In the genomic region with DNA sequence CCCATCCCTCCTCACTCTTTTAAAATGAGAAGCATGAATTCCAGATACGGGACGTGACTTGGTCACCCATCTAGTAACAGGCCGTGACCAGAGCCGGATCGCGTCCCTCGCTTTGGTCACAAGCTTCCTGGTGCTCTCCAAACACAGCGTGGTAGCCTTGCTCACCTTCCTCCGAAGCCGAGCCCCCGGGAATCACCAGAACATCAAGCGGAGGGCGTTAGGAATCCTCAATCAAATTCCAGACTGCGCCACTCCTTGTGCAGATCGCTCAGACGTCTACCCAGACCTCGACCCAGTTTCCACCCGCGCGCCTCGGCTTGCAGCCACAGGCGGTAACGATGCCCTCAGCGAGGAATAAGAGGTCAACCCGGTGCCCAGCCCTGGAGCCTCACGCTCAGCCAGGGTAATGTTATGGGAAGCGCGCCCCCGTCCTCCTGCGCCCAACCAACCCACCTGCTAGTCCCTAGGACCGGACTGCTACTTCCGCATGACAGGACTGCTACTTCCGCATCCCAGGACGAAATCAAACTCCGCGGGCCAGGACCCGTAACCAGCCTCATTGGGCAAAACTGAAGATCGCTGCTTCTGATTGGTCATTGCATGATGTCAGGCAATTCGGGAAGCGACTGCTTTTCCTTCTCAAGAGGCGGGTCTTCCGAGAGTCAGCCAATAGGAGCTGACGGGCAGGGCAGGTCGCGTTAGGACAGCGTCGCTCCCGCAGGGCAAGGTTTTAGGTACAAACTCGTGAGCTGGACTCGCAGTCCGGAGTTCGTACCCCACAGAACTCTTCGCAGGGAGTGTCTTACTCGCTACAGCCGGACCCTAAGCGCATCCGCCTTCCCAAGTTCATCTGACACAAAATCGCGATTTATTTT, we compare ENCODE assay signal across 8 cellular contexts. TPM values are rescaled to one million over a fixed set of nuclear protein-coding genes. Genes with fewer than 3 reads are reported as not detected.
A peak's percentile ranks its signal among the peaks of the same experiment; 100 is the strongest.
DNase-seq lines count a peak whose midpoint lies in the region; TF ChIP-seq lines count a peak whose summit lies in the region.

A gene (minus strand): TSS at position 501 of the 875 bp plus-strand sequence. CDS start 1,212 bp downstream, outside the sequence.

- DNase-seq in GM04503 (ENCODE audit: low read depth) = peak; percentile 97
- DNase-seq in HFF-Myc (ENCODE audit: extremely low read depth, low read depth) = peak; percentile 99
- peak; percentile 100 for DNase-seq in MV-4-11 (lab: John Stamatoyannopoulos, UW)
- peak; percentile 93 to 97 for DNase-seq in SJSA1 (ENCODE audit: low read depth in 1 of 2, low spot score in 2 of 2)
- peak; percentile 86 for DNase-seq in activated gamma-delta T cell treated with anti-CD3 and anti-CD28 coated beads, Interleukin-2, amount 50 U/mL, for 16 hours (ENCODE audit: low read depth)
- DNase-seq in foreskin melanocyte = peak; percentile 99
- DNase-seq in stromal cell of bone marrow (ENCODE audit: low read depth) = peak; percentile 100

- H3K4me1 ChIP-seq in SJSA1 (replicated peaks) (peaks cover 11% of the 10 kb centered on the region), neuron (ENCODE audit: insufficient read depth, low read length) (peaks cover 12% of the 10 kb centered on the region)

- peak within 1 kb of the TSS; percentile 14 for H3K27ac ChIP-seq in SJSA1

- H3K9me3 ChIP-seq in SJSA1 (replicated peaks) (no peaks in the 10 kb centered on the region), neuron (ENCODE audit: low read length) (no peaks in the 10 kb centered on the region)

- H3K36me3 ChIP-seq in SJSA1 (no peaks in the 10 kb centered on the region; the same call in 1 of the 2 replicates), neuron (ENCODE audit: insufficient read depth, low read length) (no peaks in the 10 kb centered on the region)

- peak within 1 kb of the TSS; percentile 33 for H2AFZ ChIP-seq in neuron (ENCODE audit: low read depth, low read length)

- H3K4me3 ChIP-seq in HFF-Myc (replicated peaks; ENCODE audit: low read depth, low read length) (peak within 1 kb of the TSS; percentile 72), SJSA1 (peak within 1 kb of the TSS; percentile 65), neuron (ENCODE audit: low read length) (peak within 1 kb of the TSS; percentile 67)

- no peak for TF ChIP-seq CTCF in HFF-Myc (IDR thresholded peaks at IDR 0.05; ENCODE audit: low read depth, low read length, missing control alignments)

- H3K27me3 ChIP-seq in SJSA1 (replicated peaks) (no peaks in the 10 kb centered on the region), neuron (ENCODE audit: insufficient read depth, low read length) (no peaks in the 10 kb centered on the region)

RNA-seq across cellular contexts. Expression of the gene that starts here (rescaled TPM):
- total RNA-seq in SJSA1 (2014; rRNA removed; shearing (Covaris generic)) = 4.6 and 10.6 TPM in 2 replicates

Comparison
In these comparisons a context has a peak if more than half of its experiments do, and no peak if none do; other contexts are left out.
1. Peak in every context shown above with its lines: DNase-seq, H3K4me3 ChIP-seq and H3K27ac ChIP-seq.